28 cellular contexts compared by ENCODE assay signal in genomic region chr18:48706630-48707206, GRCh38.
A peak's percentile ranks its signal among the peaks of the same experiment; 100 is the strongest.
DNase-seq lines count a peak whose midpoint lies in the region; ATAC-seq and TF ChIP-seq lines count a peak whose summit lies in the region.
"Had no signal": no experiment of that assay in that cellular context is flagged by ENCODE, and none has a peak within 500 bp of the region (broad histone marks: within the 10 kb centered on the region; RNA-seq: fewer than 3 reads in every experiment).

No MANE protein-coding gene starts in this region.

- H2AFZ ChIP-seq in smooth muscle cell (ENCODE audit: low read depth) = no peak overlapping the region

- H3K27ac Mint-ChIP-seq in activated CD8-positive, alpha-beta T cell treated with anti-CD3 and anti-CD28 coated beads, Interleukin-2, amount 10 ng/mL, durations not matched to agents 7 days and 5 days = peak overlapping the region; percentile 10
- no peak overlapping the region for H3K27ac Mint-ChIP-seq in activated CD8-positive, alpha-beta T cell treated with anti-CD3 and anti-CD28 coated beads for 36 hours
- H3K27ac Mint-ChIP-seq: activated naive CD4-positive, alpha-beta T cell treated with anti-CD3 and anti-CD28 coated beads, Interleukin-2, amount 50 U/mL, for 24 hours; activated T-helper 2 cell treated with anti-CD3 and anti-CD28 coated beads, Interferon-gamma antibody, Interleukin-2, Interleukin-4, amounts not matched to agents 10 μg/mL and 5 μg/mL and 100 μg/mL, durations not matched to agents 14 hours and 24 hours and 36 hours; mesothelial cell of epicardium; stimulated activated naive B cell treated with anti-CD40 and anti-IgM and Interleukin-4, amounts not matched to agents 10 μg/mL and 1 μg/mL and 100 μg/mL, for 72 hours had no signal

- no peak overlapping the region for H3K9ac ChIP-seq in smooth muscle cell (ENCODE audit: low read depth)
- H3K9ac ChIP-seq: SK-N-SH had no signal

- in situ Hi-C loops in KBM-7 (cut with MboI; ENCODE audit: low pct_unique_long_range_greater_than_20kb, low sequenced_read_pairs) = no loop called here

- H3K4me3 ChIP-seq in smooth muscle cell (no peak overlapping the region), tibial artery (no peak overlapping the region)
- H3K4me3 ChIP-seq: coronary artery, upper lobe of right lung had no signal

- POLR2A ChIA-PET in activated CD8-positive, alpha-beta T cell treated with anti-CD3 and anti-CD28 coated beads, Interleukin-2, amount 10 ng/mL, durations not matched to agents 7 days and 5 days (lab: Charles Lee) = no interaction called here
- POLR2A ChIA-PET in activated CD8-positive, alpha-beta T cell treated with anti-CD3 and anti-CD28 coated beads for 36 hours (lab: Charles Lee) = no interaction called here

- H3K4me2 ChIP-seq in smooth muscle cell = no peak overlapping the region
- H3K4me2 ChIP-seq: SK-N-SH had no signal

- H3K27me3 Mint-ChIP-seq in activated CD8-positive, alpha-beta T cell treated with anti-CD3 and anti-CD28 coated beads, Interleukin-2, amount 10 ng/mL, durations not matched to agents 7 days and 5 days (ENCODE audit: low read depth) = peaks cover 2% of the 10 kb centered on the region
- no peaks in the 10 kb centered on the region for H3K27me3 Mint-ChIP-seq in activated CD8-positive, alpha-beta T cell treated with anti-CD3 and anti-CD28 coated beads for 36 hours
- H3K27me3 Mint-ChIP-seq: activated naive CD4-positive, alpha-beta T cell treated with anti-CD3 and anti-CD28 coated beads, Interleukin-2, amount 50 U/mL, for 24 hours; stimulated activated naive B cell treated with anti-CD40 and anti-IgM and Interleukin-4, amounts not matched to agents 10 μg/mL and 1 μg/mL and 100 μg/mL, for 72 hours had no signal

- peak overlapping the region; percentile 19 for H3K27ac ChIP-seq in smooth muscle cell (ENCODE audit: low read depth)
- H3K27ac ChIP-seq in tibial artery = no peak overlapping the region
- H3K27ac ChIP-seq: coronary artery, foreskin keratinocyte, upper lobe of right lung had no signal

- DNase-seq in activated CD8-positive, alpha-beta T cell treated with anti-CD3 and anti-CD28 coated beads, Interleukin-2, amount 10 ng/mL, durations not matched to agents 7 days and 5 days = no peak
- no peak for DNase-seq in activated CD8-positive, alpha-beta T cell treated with anti-CD3 and anti-CD28 coated beads for 36 hours
- DNase-seq in KBM-7 (peak; percentile 25), amniotic epithelial cell (ENCODE audit: low read depth) (peak; percentile 69), smooth muscle cell (lab: John Stamatoyannopoulos, UW; ENCODE audit: unreplicated experiment) (no peak), tibial artery (no peak), cerebellar nuclear complex (lab: John Stamatoyannopoulos, UW) (no peak)
- no peak for DNase-seq in activated naive CD4-positive, alpha-beta T cell treated with Interleukin-2 at 50 U/mL for 16 hours
- DNase-seq: aorta; Calu3; DMS79; effector memory CD4-positive, alpha-beta T cell; erythroblast; foreskin keratinocyte; GDM1; head of caudate nucleus; Kasumi-1; naive B cell; NCI-H1048; nucleus accumbens; SK-N-SH; stimulated activated naive B cell treated with anti-CD40 and anti-IgM and Interleukin-4, amounts not matched to agents 10 μg/mL and 1 μg/mL and 100 μg/mL, for 72 hours; upper lobe of right lung had no signal

- H3K27me3 ChIP-seq in smooth muscle cell (ENCODE audit: low read depth) = no peaks in the 10 kb centered on the region
- H3K27me3 ChIP-seq in tibial artery = no peaks in the 10 kb centered on the region
- H3K27me3 ChIP-seq: foreskin keratinocyte, upper lobe of right lung had no signal

- ATAC-seq in activated CD8-positive, alpha-beta T cell treated with anti-CD3 and anti-CD28 coated beads, Interleukin-2, amount 10 ng/mL, durations not matched to agents 7 days and 5 days = no peak
- ATAC-seq in activated CD8-positive, alpha-beta T cell treated with anti-CD3 and anti-CD28 coated beads for 36 hours = no peak
- ATAC-seq: foreskin keratinocyte, HCT116, upper lobe of right lung had no signal

- H3K9me3 Mint-ChIP-seq in activated CD8-positive, alpha-beta T cell treated with anti-CD3 and anti-CD28 coated beads, Interleukin-2, amount 10 ng/mL, durations not matched to agents 7 days and 5 days (ENCODE audit: insufficient read depth) = no peaks in the 10 kb centered on the region
- H3K9me3 Mint-ChIP-seq in activated CD8-positive, alpha-beta T cell treated with anti-CD3 and anti-CD28 coated beads for 36 hours = no peaks in the 10 kb centered on the region
- H3K9me3 Mint-ChIP-seq: activated naive CD4-positive, alpha-beta T cell treated with anti-CD3 and anti-CD28 coated beads, Interleukin-2, amount 50 U/mL, for 24 hours; activated T-helper 2 cell treated with anti-CD3 and anti-CD28 coated beads, Interferon-gamma antibody, Interleukin-2, Interleukin-4, amounts not matched to agents 10 μg/mL and 5 μg/mL and 100 μg/mL, durations not matched to agents 14 hours and 24 hours and 36 hours had no signal

- peaks cover 17% of the 10 kb centered on the region for H3K79me2 ChIP-seq in smooth muscle cell (ENCODE audit: low read depth)

- H3K36me3 Mint-ChIP-seq in activated CD8-positive, alpha-beta T cell treated with anti-CD3 and anti-CD28 coated beads, Interleukin-2, amount 10 ng/mL, durations not matched to agents 7 days and 5 days (ENCODE audit: low read depth) = no peaks in the 10 kb centered on the region
- no peaks in the 10 kb centered on the region for H3K36me3 Mint-ChIP-seq in activated CD8-positive, alpha-beta T cell treated with anti-CD3 and anti-CD28 coated beads for 36 hours (ENCODE audit: low read depth)
- H3K36me3 Mint-ChIP-seq: activated naive CD4-positive, alpha-beta T cell treated with anti-CD3 and anti-CD28 coated beads, Interleukin-2, amount 50 U/mL, for 24 hours; mesothelial cell of epicardium; naive B cell; stimulated activated naive B cell treated with anti-CD40 and anti-IgM and Interleukin-4, amounts not matched to agents 10 μg/mL and 1 μg/mL and 100 μg/mL, for 72 hours had no signal

- peaks cover 3% of the 10 kb centered on the region for H3K4me1 ChIP-seq in smooth muscle cell (ENCODE audit: low read depth)
- peaks cover 0 to 13% (median 2%) of the 10 kb centered on the region in 4 donors for H3K4me1 ChIP-seq in tibial artery
- H3K4me1 ChIP-seq: foreskin keratinocyte had no signal

- no peak overlapping the region for H3K4me3 Mint-ChIP-seq in activated CD8-positive, alpha-beta T cell treated with anti-CD3 and anti-CD28 coated beads, Interleukin-2, amount 10 ng/mL, durations not matched to agents 7 days and 5 days
- no peak overlapping the region for H3K4me3 Mint-ChIP-seq in activated CD8-positive, alpha-beta T cell treated with anti-CD3 and anti-CD28 coated beads for 36 hours
- H3K4me3 Mint-ChIP-seq: activated naive CD4-positive, alpha-beta T cell treated with anti-CD3 and anti-CD28 coated beads, Interleukin-2, amount 50 U/mL, for 24 hours; mesothelial cell of epicardium; naive B cell; stimulated activated naive B cell treated with anti-CD40 and anti-IgM and Interleukin-4, amounts not matched to agents 10 μg/mL and 1 μg/mL and 100 μg/mL, for 72 hours had no signal

- no peak for TF ChIP-seq CTCF in activated CD8-positive, alpha-beta T cell treated with anti-CD3 and anti-CD28 coated beads for 36 hours (IDR thresholded peaks at IDR 0.05)
- TF ChIP-seq CTCF in smooth muscle cell (IDR thresholded peaks at IDR 0.05; ENCODE audit: borderline replicate concordance, insufficient read depth, poor library complexity, severe bottlenecking) = no peak
- TF ChIP-seq CTCF in tibial artery (IDR thresholded peaks at IDR 0.05) = no peak

- no peaks in the 10 kb centered on the region for H4K20me1 ChIP-seq in smooth muscle cell (ENCODE audit: low read depth)

- intact Hi-C loops in activated CD8-positive, alpha-beta T cell treated with anti-CD3 and anti-CD28 coated beads for 36 hours (cut with micrococcal nuclease) = no loop called here
- intact Hi-C loops in tibial artery (cut with DNase I; ENCODE audit: low total_unique reads) = no loop called here

- CTCF ChIA-PET in activated CD8-positive, alpha-beta T cell treated with anti-CD3 and anti-CD28 coated beads, Interleukin-2, amount 10 ng/mL, durations not matched to agents 7 days and 5 days (lab: Charles Lee) = no interaction called here
- CTCF ChIA-PET in activated CD8-positive, alpha-beta T cell treated with anti-CD3 and anti-CD28 coated beads for 36 hours (lab: Charles Lee) = no interaction called here

- peaks cover 32% of the 10 kb centered on the region for H3K4me1 Mint-ChIP-seq in activated CD8-positive, alpha-beta T cell treated with anti-CD3 and anti-CD28 coated beads, Interleukin-2, amount 10 ng/mL, durations not matched to agents 7 days and 5 days (ENCODE audit: low read depth)
- H3K4me1 Mint-ChIP-seq in activated CD8-positive, alpha-beta T cell treated with anti-CD3 and anti-CD28 coated beads for 36 hours (ENCODE audit: low read depth) = peaks cover 18% of the 10 kb centered on the region
- H3K4me1 Mint-ChIP-seq: activated naive CD4-positive, alpha-beta T cell treated with anti-CD3 and anti-CD28 coated beads, Interleukin-2, amount 50 U/mL, for 24 hours; mesothelial cell of epicardium had no signal

- 76% methylated on average over 6 of the region's 6 CpGs for WGBS in smooth muscle cell (ENCODE audit: low lambda C conversion rate)

- H3K9me3 ChIP-seq in smooth muscle cell (replicated peaks; ENCODE audit: low read depth) (no peaks in the 10 kb centered on the region), tibial artery (no peaks in the 10 kb centered on the region)
- H3K9me3 ChIP-seq: SK-N-SH, upper lobe of right lung had no signal

- H3K36me3 ChIP-seq in smooth muscle cell (ENCODE audit: low read depth) = no peaks in the 10 kb centered on the region
- H3K36me3 ChIP-seq in tibial artery = no peaks in the 10 kb centered on the region
- H3K36me3 ChIP-seq: upper lobe of right lung had no signal

- peaks cover 5% of the 10 kb centered on the region for H3F3A ChIP-seq in smooth muscle cell (ENCODE audit: low read depth)

Comparison
In these comparisons a context has a peak if more than half of its experiments do, and no peak if none do; other contexts are left out.
1. DNase-seq: peak in KBM-7 (single experiment) and amniotic epithelial cell (single experiment); none in activated CD8-positive, alpha-beta T cell treated with anti-CD3 and anti-CD28 coated beads, Interleukin-2, amount 10 ng/mL, durations not matched to agents 7 days and 5 days (single experiment), activated CD8-positive, alpha-beta T cell treated with anti-CD3 and anti-CD28 coated beads for 36 hours (single experiment), smooth muscle cell (single experiment), activated naive CD4-positive, alpha-beta T cell treated with Interleukin-2 at 50 U/mL for 16 hours (single experiment), tibial artery (0 of 2) and cerebellar nuclear complex (0 of 2).